ENCODE assay signal across 26 cellular contexts in the genomic region with DNA sequence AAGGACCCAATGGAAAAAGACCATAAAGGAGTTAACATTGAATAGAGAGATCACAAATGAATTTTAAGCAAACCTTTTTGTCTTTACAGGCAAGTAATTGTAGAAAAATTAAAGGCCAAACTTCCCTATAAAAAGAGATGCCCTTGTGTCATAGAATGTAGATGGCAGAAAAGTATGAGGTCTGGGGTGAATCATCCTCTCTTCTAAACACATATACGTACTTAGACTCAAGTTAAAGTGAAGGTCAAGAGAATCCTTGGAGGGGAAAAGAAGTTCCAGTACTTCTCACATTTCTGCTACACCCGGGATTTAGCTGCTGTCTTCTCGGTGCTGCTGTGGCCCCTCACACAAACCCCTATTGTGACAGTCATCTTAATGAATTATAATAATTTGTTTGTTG.
A peak's percentile ranks its signal among the peaks of the same experiment; 100 is the strongest.
DNase-seq lines count a peak whose midpoint lies in the region; FAIRE-seq and TF ChIP-seq lines count a peak whose summit lies in the region.
"Had no signal": no experiment of that assay in that cellular context is flagged by ENCODE, and none has a peak within 500 bp of the region (broad histone marks: within the 10 kb centered on the region; RNA-seq: fewer than 3 reads in every experiment).

No MANE protein-coding gene starts in this region.

- no peak for FAIRE-seq in HTR-8/SVneo (lab: Jason Lieb, UNC)
- FAIRE-seq: GM12878 had no signal

- DNase-seq in AG10803 (ENCODE audit: low read depth), result peak; percentile 1
- DNase-seq in HTR-8/SVneo (ENCODE audit: insufficient read length, low spot score), result peak; percentile 20
- peak; percentile 25 for DNase-seq in RPMI7951 (ENCODE audit: low read depth)
- peak; percentile 57 for DNase-seq in fibroblast of peridontal ligament (ENCODE audit: extremely low read depth)
- DNase-seq in activated T-cell treated with anti-CD3 and anti-CD28 coated beads, Interleukin-2, amount 50 U/mL, for 48 hours, result no peak
- DNase-seq in cortex of kidney (lab: John Stamatoyannopoulos, UW), result no peak
- no peak for DNase-seq in HuH-7 (ENCODE audit: low spot score)
- DNase-seq in NCI-H1092 (lab: John Stamatoyannopoulos, UW), result no peak
- DNase-seq: activated CD4-positive, alpha-beta T cell treated with anti-CD3 and anti-CD28 coated beads, Interleukin-2, amount 50 U/mL, for 1 hour; activated effector memory CD4-positive, alpha-beta T cell treated with Interleukin-2 at 50 U/mL for 16 hours; adrenal gland; CD4-positive, CD25-positive, alpha-beta regulatory T cell; effector CD8-positive, alpha-beta T cell; GF-D8; midbrain; NCI-H1436 treated with DMSO at 0.1 percent for 48 hours; NCI-H524 treated with DMSO at 0.1 percent for 48 hours; PC-9; SJCRH30; stimulated activated CD4-positive, alpha-beta T cell treated with anti-CD3 and anti-CD28 coated beads, Interleukin-4, amount 100 ng/mL, for 1 hour; stimulated activated naive CD8-positive, alpha-beta T cell treated with anti-CD3 and anti-CD28 coated beads, Interleukin-15, Interleukin-2, amounts not matched to agents 100 U/mL and 50 U/mL, for 24 hours; thyroid gland; WERI-Rb-1 had no signal

- no peak for TF ChIP-seq CTCF in AG10803 (conservative IDR thresholded peaks at IDR 0.05; ENCODE audit: low read length)

- H3K4me3 ChIP-seq in AG10803 (ENCODE audit: low read length), result no peak overlapping the region
- H3K4me3 ChIP-seq: adrenal gland, esophagus muscularis mucosa, GM12878, PC-9, SJCRH30, skin epidermis, thyroid gland had no signal

Comparison
In these comparisons a context has a peak if more than half of its experiments do, and no peak if none do; other contexts are left out.
1. DNase-seq: peak in AG10803 (single experiment), HTR-8/SVneo (single experiment), RPMI7951 (single experiment) and fibroblast of peridontal ligament (single experiment); none in activated T-cell treated with anti-CD3 and anti-CD28 coated beads, Interleukin-2, amount 50 U/mL, for 48 hours (0 of 2), cortex of kidney (single experiment), HuH-7 (single experiment) and NCI-H1092 (single experiment).